In genomic region chr19:17311455-17312248, GRCh38 we compare ENCODE assay signal across 10 cellular contexts. TPM values are rescaled to one million over a fixed set of nuclear protein-coding genes. Genes with fewer than 3 reads are reported as not detected.
DNase-seq lines count a peak whose midpoint lies in the region; ATAC-seq and TF ChIP-seq lines count a peak whose summit lies in the region.
"Had no signal": no experiment of that assay in that cellular context is flagged by ENCODE, and none has a peak within 500 bp of the region (broad histone marks: within the 10 kb centered on the region; RNA-seq: fewer than 3 reads in every experiment).

No MANE protein-coding gene starts in this region.

- DNase-seq in HT1080 (ENCODE audit: low read depth) (peak; percentile 44), amniotic epithelial cell (ENCODE audit: low read depth) (peak; percentile 57), lower lobe of right lung (no peak), HUDEP-2 (lab: John Stamatoyannopoulos, UW; ENCODE audit: unreplicated experiment in 76 of 76) (no peak), Kasumi-1 (lab: John Stamatoyannopoulos, UW) (no peak), NCI-H510A (lab: John Stamatoyannopoulos, UW) (no peak)
- DNase-seq: kidney, SIG-M5 had no signal

- peak overlapping the region in 8 of 11 experiments; percentile 18 to 99 (median 94); a peak in 10 of 22 replicates for H3K4me2 ChIP-seq in BLaER1 treated with 17β-estradiol and CSF1 and Interleukin-3, amounts not matched to agents 10 nM and 100 nM

- peaks cover 33 to 62% (median 47%) of the 10 kb centered on the region in 10 experiments for H3K4me1 ChIP-seq in BLaER1 treated with 17β-estradiol and CSF1 and Interleukin-3, amounts not matched to agents 10 nM and 100 nM
- peaks cover 31% of the 10 kb centered on the region for H3K4me1 ChIP-seq in lower lobe of right lung

- H4K20me1 ChIP-seq in BLaER1 treated with 17β-estradiol and CSF1 and Interleukin-3, amounts not matched to agents 10 nM and 100 nM = peaks cover 34 to 60% (median 52%) of the 10 kb centered on the region in 11 experiments; a peak in 21 of 22 replicates

- H3K9me3 ChIP-seq in BLaER1 treated with 17β-estradiol and CSF1 and Interleukin-3, amounts not matched to agents 10 nM and 100 nM (replicated peaks in 1 of 11) = no peaks in the 10 kb centered on the region
- no peaks in the 10 kb centered on the region for H3K9me3 ChIP-seq in lower lobe of right lung

- intact Hi-C loops in lower lobe of right lung (cut with DNase I) = no loop called here

- peak overlapping the region in 8 of 11 experiments; percentile 34 to 91 (median 50); a peak in 12 of 22 replicates for H3K9ac ChIP-seq in BLaER1 treated with 17β-estradiol and CSF1 and Interleukin-3, amounts not matched to agents 10 nM and 100 nM

- peaks cover 39 to 58% (median 50%) of the 10 kb centered on the region in 11 experiments for H3K36me3 ChIP-seq in BLaER1 treated with 17β-estradiol and CSF1 and Interleukin-3, amounts not matched to agents 10 nM and 100 nM
- H3K36me3 ChIP-seq in lower lobe of right lung = peaks cover 30% of the 10 kb centered on the region

- peak; percentile 12 to 19 for ATAC-seq in lower lobe of right lung
- no peak for ATAC-seq in activated CD4-positive, CD25-positive, alpha-beta regulatory T cell treated with anti-CD3 and anti-CD28 coated beads, Interleukin-2, amount 50 U/mL, for 24 hours

- no peaks in the 10 kb centered on the region for H3K27me3 ChIP-seq in BLaER1 treated with 17β-estradiol and CSF1 and Interleukin-3, amounts not matched to agents 10 nM and 100 nM
- no peaks in the 10 kb centered on the region for H3K27me3 ChIP-seq in lower lobe of right lung (ENCODE audit: low read depth)

- TF ChIP-seq CTCF in lower lobe of right lung (IDR thresholded peaks at IDR 0.05) = no peak

- 0 out of 22 replicates have a peak overlapping the region, but pooled peaks of 1 of the 11 experiments have one; percentile 7 for H3K27ac ChIP-seq in BLaER1 treated with 17β-estradiol and CSF1 and Interleukin-3, amounts not matched to agents 10 nM and 100 nM
- H3K27ac ChIP-seq in lower lobe of right lung = no peak overlapping the region

- no peak overlapping the region for H3K4me3 ChIP-seq in BLaER1 treated with 17β-estradiol and CSF1 and Interleukin-3, amounts not matched to agents 10 nM and 100 nM
- no peak overlapping the region for H3K4me3 ChIP-seq in lower lobe of right lung

RNA-seq across cellular contexts. Expression of gene DDA1, which starts 2.3 kb away (rescaled TPM):
- total RNA-seq in HT1080 (2014; rRNA removed; shearing (Covaris generic)) = 33.0 and 48.1 TPM in 2 replicates
- 33.9 and 46.1 TPM in 2 replicates for polyA plus RNA-seq in HT1080 (2015; cell fraction: cytosol; rRNA removed)
- 21.0 and 27.4 TPM in 2 replicates for polyA plus RNA-seq in HT1080 (2015; cell fraction: nucleus; rRNA removed)
- total RNA-seq in lower lobe of right lung = 32.2 TPM

RNA-seq across cellular contexts. Expression of gene MRPL34, which starts 6.0 kb away (rescaled TPM):
- 111 and 122 TPM in 2 replicates for total RNA-seq in HT1080 (2014; rRNA removed; shearing (Covaris generic))
- polyA plus RNA-seq in HT1080 (2015; cell fraction: cytosol; rRNA removed) = 83.6 and 87.2 TPM in 2 replicates
- polyA plus RNA-seq in HT1080 (2015; cell fraction: nucleus; rRNA removed) = 35.0 and 37.4 TPM in 2 replicates
- total RNA-seq in lower lobe of right lung = 68.3 TPM

RNA-seq across cellular contexts. Expression of gene ABHD8, which starts 8.4 kb away (rescaled TPM):
- 0.23 and 0.24 TPM in 2 replicates for total RNA-seq in HT1080 (2014; rRNA removed; shearing (Covaris generic))
- 0.03 TPM in 1 of 2 replicates, not detected in the other for polyA plus RNA-seq in HT1080 (2015; cell fraction: cytosol; rRNA removed)
- polyA plus RNA-seq in HT1080 (2015; cell fraction: nucleus; rRNA removed) = 0.15 TPM in 1 of 2 replicates, not detected in the other
- 19.5 TPM for total RNA-seq in lower lobe of right lung

RNA-seq across cellular contexts. Expression of gene ANO8, which starts 23.0 kb away (rescaled TPM):
- total RNA-seq in HT1080 (2014; rRNA removed; shearing (Covaris generic)) = 2.1 and 2.3 TPM in 2 replicates
- 2.8 TPM in 2 replicates for polyA plus RNA-seq in HT1080 (2015; cell fraction: cytosol; rRNA removed)
- 11.7 and 12.2 TPM in 2 replicates for polyA plus RNA-seq in HT1080 (2015; cell fraction: nucleus; rRNA removed)
- total RNA-seq in lower lobe of right lung = 16.6 TPM

RNA-seq across cellular contexts. Expression of gene GTPBP3, which starts 25.7 kb away (rescaled TPM):
- total RNA-seq in HT1080 (2014; rRNA removed; shearing (Covaris generic)) = 38.2 and 43.3 TPM in 2 replicates
- 20.2 and 28.9 TPM in 2 replicates for polyA plus RNA-seq in HT1080 (2015; cell fraction: cytosol; rRNA removed)
- polyA plus RNA-seq in HT1080 (2015; cell fraction: nucleus; rRNA removed) = 63.3 and 65.0 TPM in 2 replicates
- total RNA-seq in lower lobe of right lung = 21.0 TPM

Comparison
In these comparisons a context has a peak if more than half of its experiments do, and no peak if none do; other contexts are left out.
1. DNase-seq: peak in HT1080 (single experiment) and amniotic epithelial cell (single experiment); none in lower lobe of right lung (single experiment), HUDEP-2 (0 of 76), Kasumi-1 (0 of 2) and NCI-H510A (single experiment).
2. ATAC-seq: peak in lower lobe of right lung (2 of 2); none in activated CD4-positive, CD25-positive, alpha-beta regulatory T cell treated with anti-CD3 and anti-CD28 coated beads, Interleukin-2, amount 50 U/mL, for 24 hours (0 of 2).
3. RNA of gene ABHD8, which starts 8.4 kb away (total RNA-seq): 19.5 TPM in lower lobe of right lung (single experiment); 0.23 to 0.24 TPM in HT1080; every median in the first group is over 10 times any median in the second.